Comparison of ENCODE assay signal across 27 cellular contexts in the genomic region with DNA sequence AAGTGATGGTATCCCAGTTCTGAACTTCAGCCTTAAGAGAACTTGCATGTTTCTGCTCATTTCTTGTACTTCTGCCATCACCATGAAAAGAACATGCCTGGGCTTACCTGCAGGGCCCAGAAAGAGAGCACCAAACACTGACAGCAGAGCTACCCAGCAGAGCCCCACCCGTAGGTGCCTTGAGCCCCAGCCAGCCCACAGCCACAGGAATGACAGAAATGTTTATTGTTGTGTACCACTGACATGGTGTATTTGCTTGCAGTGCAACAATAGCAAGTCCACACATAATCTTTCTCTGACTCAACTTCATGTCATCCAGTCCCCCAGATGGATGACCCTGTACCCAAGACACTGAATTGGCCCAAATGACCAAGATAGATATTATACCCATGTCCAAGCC.
DNase-seq lines count a peak whose midpoint lies in the region; ATAC-seq and TF ChIP-seq lines count a peak whose summit lies in the region.
"Had no signal": no experiment of that assay in that cellular context is flagged by ENCODE, and none has a peak within 500 bp of the region (broad histone marks: within the 10 kb centered on the region; RNA-seq: fewer than 3 reads in every experiment).

No MANE protein-coding gene starts in this region.

- no peak overlapping the region for H3K27ac ChIP-seq in breast epithelium
- H3K27ac ChIP-seq: 22Rv1, cardiac muscle cell had no signal

- CTCF ChIA-PET in MCF 10A (lab: Yijun Ruan, JAX), result no interaction called here

- no peak for ATAC-seq in HG02588 (IDR thresholded peaks at IDR 0.05; ENCODE audit: unreplicated experiment)
- ATAC-seq: activated CD8-positive, alpha-beta T cell treated with anti-CD3 and anti-CD28 coated beads, Interleukin-2, amount 10 ng/mL, durations not matched to agents 7 days and 5 days; activated naive CD4-positive, alpha-beta T cell treated with anti-CD3 and anti-CD28 coated beads, Interleukin-2, amount 50 U/mL, for 72 hours; activated T-cell treated with anti-CD3 and anti-CD28 coated beads, Interleukin-2, amount 50 U/mL, for 4 hours; natural killer cell treated with Interleukin-12 subunit alpha and Interleukin-12 subunit beta and Interleukin-15 and Interleukin-18, amount 100 ng/mL, for 72 hours had no signal

- no TSS peak for BruUV-seq in MCF 10A (replicated peaks; lab: Mats Ljungman, UMichigan)

- H3K4me3 Mint-ChIP-seq in MCF 10A (ENCODE audit: unreplicated experiment), result no peak overlapping the region
- H3K4me3 Mint-ChIP-seq: activated B cell treated with CpG ODN at 0.5 μM for 24 hours; activated CD8-positive, alpha-beta T cell treated with anti-CD3 and anti-CD28 coated beads, Interleukin-2, amount 10 ng/mL, durations not matched to agents 7 days and 5 days; activated T-cell treated with anti-CD3 and anti-CD28 coated beads, Interleukin-2, amount 50 U/mL, for 4 hours; CD4-positive, CD25-positive, alpha-beta regulatory T cell; memory B cell; natural killer cell treated with Interleukin-12 subunit alpha and Interleukin-12 subunit beta and Interleukin-15 and Interleukin-18, amount 100 ng/mL, for 72 hours had no signal

- TF ChIP-seq POLR2A in breast epithelium (IDR thresholded peaks at IDR 0.05), result no peak

- no peaks in the 10 kb centered on the region for H3K27me3 ChIP-seq in breast epithelium

- H3K36me3 Mint-ChIP-seq in MCF 10A (ENCODE audit: insufficient read depth, unreplicated experiment), result no peaks in the 10 kb centered on the region
- H3K36me3 Mint-ChIP-seq: activated naive CD4-positive, alpha-beta T cell treated with anti-CD3 and anti-CD28 coated beads, Interleukin-2, amount 50 U/mL, for 72 hours; CD4-positive, CD25-positive, alpha-beta regulatory T cell; memory B cell; natural killer cell treated with Interleukin-12 subunit alpha and Interleukin-12 subunit beta and Interleukin-15 and Interleukin-18, amount 100 ng/mL, for 72 hours had no signal

- H3K9me3 Mint-ChIP-seq in MCF 10A (ENCODE audit: unreplicated experiment), result peaks cover 22% of the 10 kb centered on the region
- H3K9me3 Mint-ChIP-seq: activated naive CD4-positive, alpha-beta T cell treated with anti-CD3 and anti-CD28 coated beads, Interleukin-2, amount 50 U/mL, for 72 hours; activated T-cell treated with anti-CD3 and anti-CD28 coated beads, Interleukin-2, amount 50 U/mL, for 4 hours; natural killer cell treated with Interleukin-12 subunit alpha and Interleukin-12 subunit beta and Interleukin-15 and Interleukin-18, amount 100 ng/mL, for 72 hours had no signal

- H3K4me3 ChIP-seq in breast epithelium (no peak overlapping the region), fibroblast of mammary gland (ENCODE audit: control insufficient read depth, low read depth, low read length) (no peak overlapping the region)
- H3K4me3 ChIP-seq: cardiac muscle cell had no signal

- no peaks in the 10 kb centered on the region for H3K36me3 ChIP-seq in breast epithelium
- H3K36me3 ChIP-seq: cardiac muscle cell had no signal

- intact Hi-C loops in MCF 10A (cut with micrococcal nuclease), result no loop called here
- intact Hi-C loops in breast epithelium (cut with DNase I; ENCODE audit: low total_unique reads), result no loop called here

- H3K27me3 Mint-ChIP-seq in MCF 10A (ENCODE audit: insufficient read depth, unreplicated experiment), result no peaks in the 10 kb centered on the region
- H3K27me3 Mint-ChIP-seq: activated B cell treated with CpG ODN at 0.5 μM for 24 hours; CD4-positive, CD25-positive, alpha-beta regulatory T cell; memory B cell had no signal

- no peaks in the 10 kb centered on the region for H3K4me1 ChIP-seq in breast epithelium

- DNase-seq in MCF 10A (ENCODE audit: unreplicated experiment), result peak; percentile 15
- no peak for DNase-seq in breast epithelium (ENCODE audit: low spot score in 2 of 2)
- peak; percentile 65 for DNase-seq in SW480 (ENCODE audit: low spot score)
- peak; percentile 10 for DNase-seq in fibroblast of mammary gland (ENCODE audit: low read depth)
- DNase-seq in stimulated activated CD8-positive, alpha-beta memory T cell treated with anti-CD3 and anti-CD28 coated beads, Interleukin-4, amount 100 ng/mL, for 48 hours, result no peak
- no peak for DNase-seq in epidermal melanocyte (ENCODE audit: insufficient read length, low spot score)
- DNase-seq in 8988T, result no peak
- DNase-seq: activated B cell treated with CpG ODN at 0.5 μM for 24 hours; activated CD8-positive, alpha-beta T cell treated with anti-CD3 and anti-CD28 coated beads, Interleukin-2, amount 10 ng/mL, durations not matched to agents 7 days and 5 days; activated T-cell treated with anti-CD3 and anti-CD28 coated beads, Interleukin-2, amount 50 U/mL, for 4 hours; CD4-positive, CD25-positive, alpha-beta regulatory T cell; DMS153; hippocampal formation; kidney; NCI-H1048; NCI-H2029 treated with DMSO at 0.1 percent for 48 hours; NCI-H524 treated with DMSO at 0.1 percent for 48 hours; posterior cingulate gyrus; SHP77; small intestine; stimulated activated CD4-positive, alpha-beta T cell treated with anti-CD3 and anti-CD28 coated beads, Interleukin-4, amount 100 ng/mL, for 24 hours had no signal

- no peaks in the 10 kb centered on the region for H3K9me3 ChIP-seq in breast epithelium

- H3K27ac Mint-ChIP-seq in MCF 10A (ENCODE audit: low read depth, unreplicated experiment), result no peak overlapping the region
- H3K27ac Mint-ChIP-seq: activated B cell treated with CpG ODN at 0.5 μM for 24 hours; activated CD8-positive, alpha-beta T cell treated with anti-CD3 and anti-CD28 coated beads, Interleukin-2, amount 10 ng/mL, durations not matched to agents 7 days and 5 days; activated naive CD4-positive, alpha-beta T cell treated with anti-CD3 and anti-CD28 coated beads, Interleukin-2, amount 50 U/mL, for 72 hours; CD4-positive, CD25-positive, alpha-beta regulatory T cell; memory B cell; natural killer cell treated with Interleukin-12 subunit alpha and Interleukin-12 subunit beta and Interleukin-15 and Interleukin-18, amount 100 ng/mL, for 72 hours had no signal

- no peak for TF ChIP-seq CTCF in MCF 10A (IDR thresholded peaks at IDR 0.05; ENCODE audit: unreplicated experiment)
- no peak for TF ChIP-seq CTCF in breast epithelium (IDR thresholded peaks at IDR 0.05)
- TF ChIP-seq CTCF in fibroblast of mammary gland (conservative IDR thresholded peaks at IDR 0.05; ENCODE audit: control insufficient read depth, insufficient read depth, low read depth, low read length), result no peak

- H3K4me1 Mint-ChIP-seq in MCF 10A (ENCODE audit: insufficient read depth, unreplicated experiment), result no peaks in the 10 kb centered on the region
- H3K4me1 Mint-ChIP-seq: activated B cell treated with CpG ODN at 0.5 μM for 24 hours; CD4-positive, CD25-positive, alpha-beta regulatory T cell; memory B cell had no signal

- POLR2A ChIA-PET in MCF 10A (lab: Yijun Ruan, JAX), result no interaction called here

Comparison
In these comparisons a context has a peak if more than half of its experiments do, and no peak if none do; other contexts are left out.
1. DNase-seq: peak in MCF 10A (single experiment), SW480 (single experiment) and fibroblast of mammary gland (single experiment); none in breast epithelium (0 of 2), stimulated activated CD8-positive, alpha-beta memory T cell treated with anti-CD3 and anti-CD28 coated beads, Interleukin-4, amount 100 ng/mL, for 48 hours (single experiment), epidermal melanocyte (single experiment) and 8988T (single experiment).